Comparison of ENCODE assay signal across 9 cellular contexts in the genomic region with DNA sequence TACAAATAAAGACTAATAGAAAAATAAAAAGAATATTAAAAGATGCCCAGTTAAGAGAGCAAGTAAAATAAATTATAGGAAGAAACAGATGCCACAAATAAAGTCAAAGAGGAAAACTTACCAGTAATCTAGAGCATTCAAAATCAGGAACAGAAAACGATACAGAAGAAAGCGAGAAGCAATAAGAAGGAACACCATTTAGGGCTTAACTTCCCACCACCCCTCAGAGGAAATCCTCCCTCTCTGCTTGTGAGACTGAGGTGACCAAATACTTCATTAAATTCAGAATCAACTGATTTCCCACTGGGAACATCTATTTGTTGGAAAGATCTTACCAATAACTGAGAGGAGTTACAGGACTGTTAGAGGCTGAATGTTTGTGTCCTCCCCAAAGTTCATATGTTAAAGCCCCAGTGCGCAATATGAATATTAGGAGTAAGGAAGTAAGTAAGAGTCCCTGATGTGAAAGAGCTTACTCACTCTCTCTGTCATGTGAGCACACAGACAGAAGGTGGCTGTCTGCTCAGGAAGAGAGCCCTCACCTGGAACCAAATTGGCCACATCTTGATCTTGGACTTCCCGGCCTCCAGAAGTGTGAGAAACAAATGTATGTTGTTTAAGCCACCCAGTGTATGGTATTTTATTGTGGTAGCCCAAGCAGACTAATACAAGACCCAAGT. TPM values are rescaled to one million over a fixed set of nuclear protein-coding genes. Genes with fewer than 3 reads are reported as not detected.
A peak's percentile ranks its signal among the peaks of the same experiment; 100 is the strongest.
DNase-seq lines count a peak whose midpoint lies in the region; ATAC-seq, FAIRE-seq and TF ChIP-seq lines count a peak whose summit lies in the region.
"Had no signal": no experiment of that assay in that cellular context is flagged by ENCODE, and none has a peak within 500 bp of the region (broad histone marks: within the 10 kb centered on the region; RNA-seq: fewer than 3 reads in every experiment).

No MANE protein-coding gene starts in this region.

- intact Hi-C loops in posterior cingulate gyrus (cut with DNase I) = no loop called here

- in situ Hi-C loops in GM13976 (cut with MboI; ENCODE audit: low sequenced_read_pairs, unreplicated experiment) = no loop called here

- H3K4me3 ChIP-seq in bronchial epithelial cell (ENCODE audit: low read depth, low read length) = no peak overlapping the region

- H3K27me3 ChIP-seq in bronchial epithelial cell (ENCODE audit: control insufficient read depth, insufficient read depth, low read length) = no peaks in the 10 kb centered on the region

- DNase-seq in GM13976 (ENCODE audit: low spot score) (peak; percentile 47), bronchial epithelial cell (ENCODE audit: low read depth) (peak; percentile 44), posterior cingulate gyrus (no peak), NCI-H2081 (lab: John Stamatoyannopoulos, UW) (no peak), kidney glomerular epithelial cell (lab: John Stamatoyannopoulos, UW) (no peak), NCI-H1417 treated with DMSO at 0.1 percent for 48 hours (lab: John Stamatoyannopoulos, UW) (no peak)
- DNase-seq: RPMI8226 had no signal

- peak; percentile 84 for ATAC-seq in GM19468 (IDR thresholded peaks at IDR 0.05; ENCODE audit: extremely low read depth, unreplicated experiment)
- ATAC-seq in HG03135 (IDR thresholded peaks at IDR 0.05; ENCODE audit: unreplicated experiment) = peak; percentile 63

- FAIRE-seq in bronchial epithelial cell (lab: Jason Lieb, UNC) = no peak

- TF ChIP-seq CTCF in GM13976 (IDR thresholded peaks at IDR 0.05; ENCODE audit: borderline replicate concordance, control extremely low read depth, extremely low read depth, insufficient read depth, missing control alignments) = no peak
- TF ChIP-seq CTCF in bronchial epithelial cell (IDR thresholded peaks at IDR 0.05; ENCODE audit: insufficient read depth, low read length, severe bottlenecking) = no peak

- H3K36me3 ChIP-seq in bronchial epithelial cell (ENCODE audit: control insufficient read depth, insufficient read depth, low read length) = no peaks in the 10 kb centered on the region

RNA-seq across cellular contexts. Expression of a gene that starts 19.5 kb away (rescaled TPM):
- 30.0 and 37.6 TPM in 2 replicates for total RNA-seq in bronchial epithelial cell

Comparison
In these comparisons a context has a peak if more than half of its experiments do, and no peak if none do; other contexts are left out.
1. DNase-seq: peak in GM13976 (single experiment) and bronchial epithelial cell (single experiment); none in posterior cingulate gyrus (0 of 10), NCI-H2081 (0 of 2), kidney glomerular epithelial cell (single experiment) and NCI-H1417 treated with DMSO at 0.1 percent for 48 hours (single experiment).